8 cellular contexts compared by ENCODE assay signal in genomic region chr6:163667372-163668060, GRCh38.
DNase-seq lines count a peak whose midpoint lies in the region; ATAC-seq, FAIRE-seq and TF ChIP-seq lines count a peak whose summit lies in the region.

No MANE protein-coding gene starts in this region.

- peak; percentile 82 for DNase-seq in GF-D8 (lab: John Stamatoyannopoulos, UW)
- DNase-seq in HTR-8/SVneo (ENCODE audit: insufficient read length, low spot score) = peak; percentile 19
- peak; percentile 10 to 37 for DNase-seq in cardiac fibroblast (ENCODE audit: low read depth in 2 of 2)
- DNase-seq in retina = peak; percentile 34
- DNase-seq in NCI-H510A (lab: John Stamatoyannopoulos, UW) = no peak
- no peak for DNase-seq in endodermal cell
- no peak for DNase-seq in NCI-H2196 treated with DMSO at 0.1 percent for 48 hours (lab: John Stamatoyannopoulos, UW; ENCODE audit: unreplicated experiment)

- H3K36me3 ChIP-seq in endodermal cell (ENCODE audit: control insufficient read depth, insufficient read depth, low read length) = no peaks in the 10 kb centered on the region

- WGBS in endodermal cell (ENCODE audit: insufficient coverage in 1 of 2, insufficient read length in 1 of 2), 2 experiments = 93 to 95% methylated on average over 8 to 13 of the region's 13 CpGs

- H3K4me1 Mint-ChIP-seq in endodermal cell = no peaks in the 10 kb centered on the region

- H3K27ac Mint-ChIP-seq in endodermal cell = no peak overlapping the region

- H3K36me3 Mint-ChIP-seq in endodermal cell (ENCODE audit: low read depth) = no peaks in the 10 kb centered on the region

- ATAC-seq in GM21526 (IDR thresholded peaks at IDR 0.05; ENCODE audit: low FRiP score, unreplicated experiment) = peak; percentile 98

- TF ChIP-seq CTCF in cardiac fibroblast (IDR thresholded peaks at IDR 0.05; ENCODE audit: low read depth, low read length) (no peak), endodermal cell (conservative IDR thresholded peaks at IDR 0.05) (no peak)

- no peaks in the 10 kb centered on the region for H3K27me3 Mint-ChIP-seq in endodermal cell (ENCODE audit: insufficient read depth)

- no peak for FAIRE-seq in HTR-8/SVneo (lab: Jason Lieb, UNC)

- H3K4me1 ChIP-seq in endodermal cell (ENCODE audit: control insufficient read depth, insufficient read depth, low read length) = no peaks in the 10 kb centered on the region

- H3K4me3 Mint-ChIP-seq in endodermal cell = no peak overlapping the region

- H3K9me3 ChIP-seq in endodermal cell (ENCODE audit: control insufficient read depth, low read length) = no peaks in the 10 kb centered on the region

- H3K4me3 ChIP-seq in cardiac fibroblast (replicated peaks in 1 of 2; ENCODE audit: low read depth in 2 of 2, low read length in 2 of 2) (no peak overlapping the region), endodermal cell (ENCODE audit: low read length) (no peak overlapping the region)

- H3K9me3 Mint-ChIP-seq in endodermal cell = no peaks in the 10 kb centered on the region

- no peak overlapping the region for H3K9ac ChIP-seq in endodermal cell (ENCODE audit: extremely low read depth, low read length, poor library complexity, severe bottlenecking)

- H3K27ac ChIP-seq in endodermal cell (ENCODE audit: low read depth, low read length) = no peak overlapping the region

- H3K27me3 ChIP-seq in endodermal cell (ENCODE audit: control insufficient read depth, insufficient read depth, low read length, poor library complexity, severe bottlenecking) = no peaks in the 10 kb centered on the region

Comparison
In these comparisons a context has a peak if more than half of its experiments do, and no peak if none do; other contexts are left out.
1. DNase-seq: peak in GF-D8 (single experiment), HTR-8/SVneo (single experiment), cardiac fibroblast (2 of 2) and retina (single experiment); none in NCI-H510A (single experiment), endodermal cell (single experiment) and NCI-H2196 treated with DMSO at 0.1 percent for 48 hours (single experiment).